Comparison of ENCODE assay signal across 24 cellular contexts in genomic region chr17:36812762-36813161, GRCh38.
DNase-seq lines count a peak whose midpoint lies in the region; ATAC-seq, FAIRE-seq and TF ChIP-seq lines count a peak whose summit lies in the region.
"Had no signal": no experiment of that assay in that cellular context is flagged by ENCODE, and none has a peak within 500 bp of the region (broad histone marks: within the 10 kb centered on the region; RNA-seq: fewer than 3 reads in every experiment).

No MANE protein-coding gene starts in this region.

- H3K9ac ChIP-seq in iPS-20b (ENCODE audit: low read depth, low read length) (0 out of 2 replicates have a peak overlapping the region, but pooled peaks have one; percentile 6), HepG2 (ENCODE audit: insufficient read depth, low read depth, low read length) (no peak overlapping the region)
- H3K9ac ChIP-seq: KMS-11 had no signal

- H3K4me1 ChIP-seq in A673 (ENCODE audit: insufficient read depth, low read length, poor library complexity, severe bottlenecking): no peaks in the 10 kb centered on the region
- H3K4me1 ChIP-seq in iPS-20b (ENCODE audit: insufficient read depth, low read length): peaks cover 10% of the 10 kb centered on the region
- no peaks in the 10 kb centered on the region for H3K4me1 ChIP-seq in HepG2 (ENCODE audit: insufficient read depth, low read length)
- H3K4me1 ChIP-seq: SJCRH30 had no signal

- no peaks in the 10 kb centered on the region for H3K36me3 ChIP-seq in A673 (ENCODE audit: insufficient read depth, low read length, poor library complexity, severe bottlenecking)
- H3K36me3 ChIP-seq in iPS-20b (ENCODE audit: insufficient read depth, low read depth, low read length): no peaks in the 10 kb centered on the region
- no peaks in the 10 kb centered on the region for H3K36me3 ChIP-seq in HepG2 (replicated peaks in 1 of 2; ENCODE audit: control insufficient read depth in 1 of 2, insufficient read depth in 2 of 2, low read length in 2 of 2)
- H3K36me3 ChIP-seq: MG63, SJCRH30 had no signal

- no peak overlapping the region for H3K27ac Mint-ChIP-seq in activated CD4-positive, alpha-beta memory T cell treated with anti-CD3 and anti-CD28 coated beads, Interleukin-2, amount 10 ng/mL, durations not matched to agents 7 days and 5 days
- H3K27ac Mint-ChIP-seq: CD4-positive, alpha-beta memory T cell had no signal

- TF ChIP-seq EP300 in HepG2 (IDR thresholded peaks at IDR 0.05; ENCODE audit: low read depth in 2 of 2, low read length in 2 of 2): no peak
- TF ChIP-seq EP300 in HepG2 (CRISPR knock-in tag; IDR thresholded peaks at IDR 0.05; ENCODE audit: borderline replicate concordance): no peak

- POLR2A ChIA-PET in A673 (lab: Charles Lee; ENCODE audit: low non-redundant PET): no interaction called here
- POLR2A ChIA-PET in HepG2 (lab: Yijun Ruan, JAX): no interaction called here
- POLR2A ChIA-PET in activated CD4-positive, alpha-beta memory T cell treated with anti-CD3 and anti-CD28 coated beads, Interleukin-2, amount 10 ng/mL, durations not matched to agents 7 days and 5 days (lab: Charles Lee): no interaction called here

- TF ChIP-seq CTCF in A673 (conservative IDR thresholded peaks at IDR 0.05; ENCODE audit: low read depth, low read length) (no peak), HepG2 (CRISPR knock-in tag; IDR thresholded peaks at IDR 0.05) (no peak)

- no peaks in the 10 kb centered on the region for H3K9me3 Mint-ChIP-seq in activated CD4-positive, alpha-beta memory T cell treated with anti-CD3 and anti-CD28 coated beads, Interleukin-2, amount 10 ng/mL, durations not matched to agents 7 days and 5 days
- H3K9me3 Mint-ChIP-seq: CD4-positive, alpha-beta memory T cell had no signal

- TF ChIP-seq RAD21 in HepG2 (CRISPR knock-in tag; IDR thresholded peaks at IDR 0.05): no peak

- WGBS in HepG2 (ENCODE audit: low lambda C conversion rate): 17% methylated on average over 9 of the region's 9 CpGs

- BruUV-seq in A673 (replicated peaks; lab: Mats Ljungman, UMichigan) (no TSS peak), HepG2 (replicated peaks; lab: Mats Ljungman, UMichigan) (no TSS peak)

- no peaks in the 10 kb centered on the region for H3K36me3 Mint-ChIP-seq in activated CD4-positive, alpha-beta memory T cell treated with anti-CD3 and anti-CD28 coated beads, Interleukin-2, amount 10 ng/mL, durations not matched to agents 7 days and 5 days (ENCODE audit: low read depth)
- H3K36me3 Mint-ChIP-seq: CD4-positive, alpha-beta memory T cell had no signal

- no peak for FAIRE-seq in HepG2 (lab: Jason Lieb, UNC)

- DNase-seq in A673 (ENCODE audit: low spot score) (peak; percentile 11), ELR (ENCODE audit: low read depth) (peak; percentile 28), NCI-H2227 treated with DMSO at 0.1 percent for 48 hours (lab: John Stamatoyannopoulos, UW) (peak; percentile 3), HepG2 (ENCODE audit: low spot score) (no peak)
- no peak for DNase-seq in activated CD4-positive, alpha-beta memory T cell treated with anti-CD3 and anti-CD28 coated beads, Interleukin-2, amount 10 ng/mL, durations not matched to agents 7 days and 5 days
- DNase-seq: ACHN; CD4-positive, alpha-beta memory T cell; DND-41; MG63; NCI-H1105; NCI-H187 treated with DMSO at 0.1 percent for 48 hours; NCI-H2171; NCI-H510A treated with DMSO at 0.1 percent for 48 hours; NK-92 treated with Interleukin-12 subunit alpha and Interleukin-12 subunit beta, amount 100 ng/mL, for 24 hours; OCI-M1; RPMI8226; SJCRH30; SW 1271 had no signal

- H3K4me1 Mint-ChIP-seq in activated CD4-positive, alpha-beta memory T cell treated with anti-CD3 and anti-CD28 coated beads, Interleukin-2, amount 10 ng/mL, durations not matched to agents 7 days and 5 days: no peaks in the 10 kb centered on the region
- H3K4me1 Mint-ChIP-seq: CD4-positive, alpha-beta memory T cell had no signal

- H3K27me3 ChIP-seq in A673 (replicated peaks; ENCODE audit: insufficient read depth, low read depth, low read length, poor library complexity) (peaks cover 19% of the 10 kb centered on the region), iPS-20b (ENCODE audit: insufficient read depth, low read length) (peaks cover 72% of the 10 kb centered on the region), HepG2 (ENCODE audit: control insufficient read depth in 1 of 2, insufficient read depth in 2 of 2, low read length in 2 of 2) (peaks cover 7 to 80% of the 10 kb centered on the region in 2 experiments)

- no peaks in the 10 kb centered on the region for H3K79me2 ChIP-seq in HepG2 (ENCODE audit: insufficient read depth, low read length)

- H3K4me3 Mint-ChIP-seq in activated CD4-positive, alpha-beta memory T cell treated with anti-CD3 and anti-CD28 coated beads, Interleukin-2, amount 10 ng/mL, durations not matched to agents 7 days and 5 days: no peak overlapping the region
- H3K4me3 Mint-ChIP-seq: CD4-positive, alpha-beta memory T cell had no signal

- no peak overlapping the region for H3K4me2 ChIP-seq in HepG2 (ENCODE audit: low read depth, low read length)
- H3K4me2 ChIP-seq: KMS-11 had no signal

- H3K4me3 ChIP-seq in A673 (ENCODE audit: low read depth, low read length, poor library complexity, severe bottlenecking) (no peak overlapping the region), iPS-20b (ENCODE audit: low read length) (peak overlapping the region; percentile 18; the same call in 1 of the 2 replicates), HepG2 (replicated peaks in 1 of 3; ENCODE audit: insufficient read depth in 1 of 3, low read depth in 2 of 3, low read length in 3 of 3) (no peak overlapping the region)
- H3K4me3 ChIP-seq: MG63, SJCRH30 had no signal

- H3K9me3 ChIP-seq in A673 (ENCODE audit: low read depth, low read length, poor library complexity, severe bottlenecking) (no peaks in the 10 kb centered on the region), iPS-20b (ENCODE audit: insufficient read depth, low read depth, low read length) (no peaks in the 10 kb centered on the region), HepG2 (ENCODE audit: low read length) (no peaks in the 10 kb centered on the region)
- H3K9me3 ChIP-seq: MG63, SJCRH30 had no signal

- CTCF ChIA-PET in A673 (lab: Charles Lee) (no interaction called here), HepG2 (lab: Yijun Ruan, JAX; ENCODE audit: low intra/inter-chr PET ratio, low total read pairs) (no interaction called here)
- CTCF ChIA-PET in activated CD4-positive, alpha-beta memory T cell treated with anti-CD3 and anti-CD28 coated beads, Interleukin-2, amount 10 ng/mL, durations not matched to agents 7 days and 5 days (lab: Charles Lee): no interaction called here

- ATAC-seq in HepG2 (no peak), SK-N-SH treated with all-trans-retinoic acid at 6 μM for 48 hours (no peak), HG03280 (IDR thresholded peaks at IDR 0.05; ENCODE audit: unreplicated experiment) (no peak)
- ATAC-seq: HCT116 had no signal

- TF ChIP-seq POLR2A in HepG2 (IDR thresholded peaks at IDR 0.05; ENCODE audit: insufficient read depth in 1 of 2, low read depth in 2 of 2, low read length in 2 of 2): no peak

- no peak overlapping the region for H3K27ac ChIP-seq in A673 (ENCODE audit: low read depth, low read length, poor library complexity, severe bottlenecking)
- H3K27ac ChIP-seq in iPS-20b (ENCODE audit: low read length): no peak overlapping the region
- no peak overlapping the region for H3K27ac ChIP-seq in HepG2 (ENCODE audit: extremely low read length, insufficient read depth, low read length)
- H3K27ac ChIP-seq: HL-60, KMS-11, SJCRH30 had no signal

- H2AFZ ChIP-seq in HepG2 (ENCODE audit: low read length): no peak overlapping the region

- H4K20me1 ChIP-seq in HepG2 (ENCODE audit: insufficient read depth, low read length): no peaks in the 10 kb centered on the region

- H3K27me3 Mint-ChIP-seq in activated CD4-positive, alpha-beta memory T cell treated with anti-CD3 and anti-CD28 coated beads, Interleukin-2, amount 10 ng/mL, durations not matched to agents 7 days and 5 days: peaks cover 60% of the 10 kb centered on the region

- in situ Hi-C loops in HepG2 (cut with HindIII; ENCODE audit: extremely low pct_ligation_motif_present, low pct_unique_long_range_greater_than_20kb): no loop called here

- intact Hi-C loops in A673 (cut with micrococcal nuclease; ENCODE audit: unreplicated experiment) (no loop called here), HepG2 (cut with micrococcal nuclease; ENCODE audit: unreplicated experiment) (no loop called here)

TF ChIP-seq in HepG2, 621 proteins besides CTCF, POLR2A, EP300 and RAD21 (continues in another document):
- TF ChIP-seq SNAPC5 (CRISPR knock-in tag; IDR thresholded peaks at IDR 0.05; ENCODE audit: borderline replicate concordance) (no peak), ZSCAN21 (CRISPR knock-in tag; IDR thresholded peaks at IDR 0.05; ENCODE audit: borderline replicate concordance) (no peak), SRSF9 (IDR thresholded peaks at IDR 0.05; ENCODE audit: borderline replicate concordance, insufficient read depth, low read depth, low read length, poor library complexity, severe bottlenecking) (no peak), ZNF629 (CRISPR knock-in tag; conservative IDR thresholded peaks at IDR 0.05) (no peak), CCDC6 (CRISPR knock-in tag; IDR thresholded peaks at IDR 0.05) (no peak), ZNF768 (CRISPR knock-in tag; IDR thresholded peaks at IDR 0.05) (no peak), ZNF253 (CRISPR knock-in tag; IDR thresholded peaks at IDR 0.05; ENCODE audit: borderline replicate concordance) (no peak)

TF ChIP-seq in SK-N-SH treated with all-trans-retinoic acid at 6 μM for 48 hours, 23 proteins besides CTCF, POLR2A, EP300 and RAD21 (continues in another document):
- TF ChIP-seq TSHZ2 (CRISPR knock-in tag; IDR thresholded peaks at IDR 0.05): no peak
- no peak for TF ChIP-seq PPARA (CRISPR knock-in tag; IDR thresholded peaks at IDR 0.05; ENCODE audit: borderline replicate concordance)

Comparison
In these comparisons a context has a peak if more than half of its experiments do, and no peak if none do; other contexts are left out.
1. DNase-seq: peak in A673 (single experiment), ELR (single experiment) and NCI-H2227 treated with DMSO at 0.1 percent for 48 hours (single experiment); none in HepG2 (single experiment) and activated CD4-positive, alpha-beta memory T cell treated with anti-CD3 and anti-CD28 coated beads, Interleukin-2, amount 10 ng/mL, durations not matched to agents 7 days and 5 days (single experiment).